Comparison of ENCODE assay signal across 14 cellular contexts in the genomic region with DNA sequence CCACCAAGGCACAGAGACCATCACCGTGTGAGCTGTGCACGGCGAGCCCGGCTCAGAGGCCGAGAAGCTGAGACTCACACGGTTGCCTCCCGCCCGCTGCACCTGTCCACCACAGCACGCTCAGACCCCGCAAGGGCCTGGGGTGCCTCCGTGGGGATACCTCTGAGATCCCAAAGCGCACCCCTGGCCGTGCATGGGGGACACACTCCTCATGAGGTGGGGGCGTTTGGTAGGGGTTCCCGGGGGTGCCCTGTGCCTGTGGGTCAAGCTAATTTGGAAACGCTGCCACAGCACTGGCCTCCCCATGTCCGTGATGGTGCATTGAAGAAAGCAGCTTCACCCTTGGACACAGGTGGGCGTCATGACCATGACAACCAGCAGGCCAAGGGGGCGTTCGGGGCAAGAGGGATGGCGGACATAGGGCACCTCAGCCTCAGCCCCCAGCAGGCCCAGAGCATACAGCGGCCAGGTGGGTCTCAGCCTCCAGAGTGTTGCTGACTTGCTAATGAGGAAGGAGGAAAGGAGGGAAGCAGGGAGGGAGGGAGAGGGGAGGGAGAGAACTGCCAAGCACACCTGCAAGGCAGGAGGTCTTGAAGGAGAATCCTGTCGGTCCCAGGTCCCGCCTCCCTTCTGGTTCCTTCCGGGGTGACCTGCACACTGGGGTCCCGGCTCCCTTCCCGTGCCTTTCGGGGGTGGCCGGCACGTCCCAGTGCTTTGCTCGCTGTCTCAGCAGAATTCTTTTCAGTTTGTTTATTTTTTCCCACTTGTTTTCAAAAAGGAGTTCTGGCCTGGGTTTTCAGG. TPM values are rescaled to one million over a fixed set of nuclear protein-coding genes. Genes with fewer than 3 reads are reported as not detected.
A peak's percentile ranks its signal among the peaks of the same experiment; 100 is the strongest.
DNase-seq lines count a peak whose midpoint lies in the region; ATAC-seq, FAIRE-seq and TF ChIP-seq lines count a peak whose summit lies in the region.
"Had no signal": no experiment of that assay in that cellular context is flagged by ENCODE, and none has a peak within 500 bp of the region (broad histone marks: within the 10 kb centered on the region; RNA-seq: fewer than 3 reads in every experiment).

No MANE protein-coding gene starts in this region.

- no peaks in the 10 kb centered on the region for H4K20me1 ChIP-seq in HCT116 (ENCODE audit: insufficient read depth)
- no peaks in the 10 kb centered on the region for H4K20me1 ChIP-seq in H1 (replicated peaks in 1 of 2; ENCODE audit: control insufficient read depth in 1 of 2, insufficient read depth in 2 of 2, low read length in 2 of 2)

- no peak for TF ChIP-seq CTCF in HCT116 (IDR thresholded peaks at IDR 0.05 in 2 of 3, conservative IDR thresholded peaks at IDR 0.05 in 1 of 3; ENCODE audit: borderline replicate concordance in 1 of 3, insufficient read depth in 1 of 3, low read depth in 2 of 3, low read length in 2 of 3)
- TF ChIP-seq CTCF in H1 (IDR thresholded peaks at IDR 0.05; ENCODE audit: control extremely low read depth in 1 of 3, insufficient read depth in 1 of 3, low read depth in 1 of 3, low read length in 3 of 3): no peak
- no peak for TF ChIP-seq CTCF in prostate gland (IDR thresholded peaks at IDR 0.05)

- H4K5ac ChIP-seq in H1 (ENCODE audit: insufficient read length, low read depth, low read length): no peak overlapping the region

- H3K9ac ChIP-seq in HCT116 (ENCODE audit: low read length) (no peak overlapping the region), H1 (replicated peaks in 1 of 4; ENCODE audit: extremely low read depth in 1 of 4, low read depth in 3 of 4, low read length in 3 of 4) (no peak overlapping the region)

- no peak overlapping the region for H2BK20ac ChIP-seq in H1 (ENCODE audit: low read length)

- H2AK5ac ChIP-seq in H1 (ENCODE audit: low read depth, low read length): no peak overlapping the region

- no peaks in the 10 kb centered on the region for H3K79me1 ChIP-seq in H1 (ENCODE audit: low read depth, low read length)

- no peaks in the 10 kb centered on the region for H3K9me2 ChIP-seq in HCT116 (ENCODE audit: insufficient read depth)

- H3K23me2 ChIP-seq in H1 (ENCODE audit: low read depth, low read length): no peaks in the 10 kb centered on the region

- 82% methylated on average over 27 of the region's 31 CpGs; no CpG with 5 or more reads in 1 of the 2 experiments for WGBS in H1 (ENCODE audit: extremely low coverage in 1 of 2, insufficient coverage in 1 of 2, insufficient read length in 1 of 2, insufficient replicate concordance in 2 of 2, low coverage in 1 of 2, low lambda C conversion rate in 2 of 2, missing lambda C conversion rate in 1 of 2), 2 experiments
- 63% methylated on average over 31 of the region's 31 CpGs for WGBS in prostate gland

- TF ChIP-seq RAD21 in HCT116 (IDR thresholded peaks at IDR 0.05; ENCODE audit: low read depth) (no peak), H1 (IDR thresholded peaks at IDR 0.05 in 1 of 2, conservative IDR thresholded peaks at IDR 0.05 in 1 of 2; ENCODE audit: low read depth in 2 of 2, low read length in 2 of 2) (no peak)

- H3K56ac ChIP-seq in H1 (replicated peaks; ENCODE audit: insufficient read length, low read depth, low read length): no peak overlapping the region

- TF ChIP-seq EP300 in H1 (IDR thresholded peaks at IDR 0.05; ENCODE audit: borderline replicate concordance in 1 of 2, low read depth in 2 of 2, low read length in 2 of 2): no peak

- no peaks in the 10 kb centered on the region for H3K27me3 ChIP-seq in HCT116 (ENCODE audit: insufficient read depth, low read length)
- H3K27me3 ChIP-seq in H1 (replicated peaks in 1 of 4; ENCODE audit: control insufficient read depth in 3 of 4, extremely low read depth in 1 of 4, insufficient read depth in 3 of 4, low read length in 3 of 4): no peaks in the 10 kb centered on the region
- no peaks in the 10 kb centered on the region for H3K27me3 ChIP-seq in prostate gland (replicated peaks; ENCODE audit: insufficient read depth)

- BruUV-seq in HCT116 (replicated peaks; lab: Mats Ljungman, UMichigan): no TSS peak

- H2BK5ac ChIP-seq in H1 (ENCODE audit: low read depth, low read length): no peak overlapping the region

- CTCF ChIA-PET in HCT116 (lab: Charles Lee) (interaction anchor here (1.0 kb wide), 1 partner anchor 534 kb away, joined by 4 read pairs; no protein-coding TSS in a partner anchor), H1 (lab: Charles Lee; ENCODE audit: partially characterized antibody) (interaction anchor here (0.5 to 8.0 kb wide), 36 partner anchors 10 to 1369 kb away, joined by 3 to 59 read pairs (median 6); a partner anchor contains a TSS)

- no peaks in the 10 kb centered on the region for H3K9me3 ChIP-seq in HCT116 (ENCODE audit: control insufficient read depth in 1 of 2, insufficient read depth in 1 of 2, low read depth in 1 of 2, low read length in 2 of 2)
- no peaks in the 10 kb centered on the region for H3K9me3 ChIP-seq in H1 (ENCODE audit: insufficient read depth in 2 of 2, low read depth in 1 of 2, low read length in 1 of 2)
- no peaks in the 10 kb centered on the region for H3K9me3 ChIP-seq in prostate gland
- H3K9me3 ChIP-seq: gastroesophageal sphincter had no signal

- DNase-seq in NCI-H2029 (lab: John Stamatoyannopoulos, UW) (peak; percentile 35), NCI-H2029 treated with DMSO at 0.1 percent for 48 hours (lab: John Stamatoyannopoulos, UW) (no peak), HCT116 (ENCODE audit: low read depth, low spot score) (no peak), H1 (ENCODE audit: low read depth in 1 of 2, low spot score in 2 of 2) (peak in 1 of 2 experiments; percentile 47), prostate gland (ENCODE audit: low spot score) (peak; percentile 4), frontal cortex (ENCODE audit: low spot score in 2 of 2) (no peak), NCI-H1417 (lab: John Stamatoyannopoulos, UW) (no peak)
- DNase-seq: 8988T; central memory CD4-positive, alpha-beta T cell had no signal

- TF ChIP-seq POLR2A in HCT116 (IDR thresholded peaks at IDR 0.05; ENCODE audit: borderline replicate concordance, extremely low read depth, insufficient read depth, insufficient read length) (no peak), H1 (IDR thresholded peaks at IDR 0.05; ENCODE audit: control extremely low read depth in 1 of 2, low read depth in 2 of 2, low read length in 2 of 2) (no peak), prostate gland (IDR thresholded peaks at IDR 0.05) (no peak)

- H2AFZ ChIP-seq in HCT116 (ENCODE audit: low read depth, low read length, poor library complexity, severe bottlenecking) (peak overlapping the region; percentile 48), H1 (ENCODE audit: low read length) (no peak overlapping the region)

- RAD21 ChIA-PET in HCT116 (lab: Charles Lee; ENCODE audit: low non-redundant PET in 1 of 2, low total read pairs in 2 of 2, uncharacterized antibody in 2 of 2, unreplicated experiment in 2 of 2): no interaction called here

- H3K14ac ChIP-seq in H1 (ENCODE audit: insufficient read length): no peak overlapping the region

- H3K4me1 ChIP-seq in HCT116 (ENCODE audit: control insufficient read depth in 1 of 2, insufficient read depth in 2 of 2, low read length in 2 of 2) (peaks cover 0 to 4% of the 10 kb centered on the region in 2 experiments; a peak in 2 of 4 replicates), H1 (replicated peaks in 1 of 4; ENCODE audit: control insufficient read depth in 3 of 4, insufficient read depth in 4 of 4, low read length in 3 of 4) (peaks cover 0 to 8% (median 3%) of the 10 kb centered on the region in 4 experiments; a peak in 4 of 7 replicates), prostate gland (replicated peaks) (no peaks in the 10 kb centered on the region)

- intact Hi-C loops in HCT116 (cut with micrococcal nuclease) (loop anchor here (5.0 to 10.0 kb wide), 4 partner anchors 120 to 678 kb away; partner anchors contain the start of gene UBAC1), prostate gland (cut with DNase I) (loop anchor here (10.0 kb wide), 2 partner anchors 360 to 520 kb away; partner anchors contain the start of gene UBAC1)

- H2BK12ac ChIP-seq in H1 (ENCODE audit: low read depth, low read length): peak overlapping the region; percentile 75; the same call in 1 of the 2 replicates

- no peak overlapping the region for H2BK15ac ChIP-seq in H1 (ENCODE audit: low read length)

- no peak overlapping the region; the same call in 1 of the 2 replicates for H3K27ac ChIP-seq in HCT116 (ENCODE audit: low read depth, low read length)
- H3K27ac ChIP-seq in H1 (ENCODE audit: low read depth, low read length): no peak overlapping the region
- no peak overlapping the region for H3K27ac ChIP-seq in prostate gland
- H3K27ac ChIP-seq: gastroesophageal sphincter had no signal

- H2BK120ac ChIP-seq in H1 (replicated peaks; ENCODE audit: low read depth, low read length): no peak overlapping the region

- H3K79me2 ChIP-seq in HCT116 (ENCODE audit: insufficient read depth, low read length): no peaks in the 10 kb centered on the region
- H3K79me2 ChIP-seq in H1 (ENCODE audit: control insufficient read depth in 1 of 2, insufficient read depth in 2 of 2, low read length in 2 of 2): no peaks in the 10 kb centered on the region

- no peak overlapping the region for H3K4me2 ChIP-seq in HCT116 (ENCODE audit: low read length)
- no peak overlapping the region for H3K4me2 ChIP-seq in H1 (ENCODE audit: insufficient read depth in 1 of 2, low read depth in 2 of 2, low read length in 2 of 2)

- H4K91ac ChIP-seq in H1 (replicated peaks; ENCODE audit: insufficient read length, low read length): peak overlapping the region; percentile 55

- H3K23ac ChIP-seq in H1 (ENCODE audit: insufficient read length): no peak overlapping the region

- H3K36me3 ChIP-seq in HCT116 (ENCODE audit: control insufficient read depth in 1 of 2, insufficient read depth in 2 of 2, low read length in 2 of 2): no peaks in the 10 kb centered on the region
- H3K36me3 ChIP-seq in H1 (ENCODE audit: control insufficient read depth in 2 of 4, insufficient read depth in 4 of 4, low read length in 3 of 4): no peaks in the 10 kb centered on the region
- no peaks in the 10 kb centered on the region for H3K36me3 ChIP-seq in prostate gland
- H3K36me3 ChIP-seq: gastroesophageal sphincter had no signal

- FAIRE-seq in H1 (lab: Jason Lieb, UNC) (no peak), frontal cortex (lab: Jason Lieb, UNC) (no peak)
- FAIRE-seq: endometrium had no signal

- H3K4me3 ChIP-seq in HCT116 (replicated peaks in 1 of 2; ENCODE audit: low read depth in 1 of 2, low read length in 2 of 2): no peak overlapping the region
- H3K4me3 ChIP-seq in H1 (ENCODE audit: extremely low read depth in 1 of 4, insufficient read depth in 2 of 4, low read depth in 3 of 4, low read length in 4 of 4): no peak overlapping the region; a peak in 1 of 8 replicates
- no peak overlapping the region for H3K4me3 ChIP-seq in prostate gland
- H3K4me3 ChIP-seq: gastroesophageal sphincter had no signal

- no peak overlapping the region for H3K4ac ChIP-seq in H1 (replicated peaks; ENCODE audit: insufficient read length, low read depth, low read length)

- ATAC-seq in HCT116 (peak; percentile 12), HG03108 (IDR thresholded peaks at IDR 0.05; ENCODE audit: unreplicated experiment) (no peak)
- ATAC-seq: gastroesophageal sphincter had no signal

- no peak overlapping the region for H3K18ac ChIP-seq in H1 (ENCODE audit: extremely low read depth, low read length)

- no peak overlapping the region for H4K8ac ChIP-seq in H1 (ENCODE audit: extremely low read depth, insufficient read depth, low read length)

- POLR2A ChIA-PET in HCT116 (lab: Charles Lee) (no interaction called here), H1 (lab: Charles Lee; ENCODE audit: partially characterized antibody) (interaction anchor here (1.0 kb wide), 1 partner anchor 195 kb away, joined by 3 read pairs; no protein-coding TSS in a partner anchor)

RNA-seq across cellular contexts. Expression of gene GLT6D1, which starts 34.7 kb away (rescaled TPM):
- not detected for total RNA-seq in HCT116 (2021; ENCODE audit: unreplicated experiment)
- polyA plus RNA-seq in HCT116 (2012): not detected in 2 replicates
- 1.3 and 1.6 TPM in 2 replicates for total RNA-seq in H1 (2021; fragmentation: NEBNext Ultra II Directional; extraction: Animal tissue kit (Norgen Biotek cat#: 25700))
- polyA plus RNA-seq in H1 (2011; rRNA removed): 2.1 and 2.2 TPM in 2 replicates
- 2.5 TPM for polyA plus RNA-seq in H1 (2011; cell fraction: cytosol; rRNA removed)
- polyA plus RNA-seq in H1 (2011; cell fraction: nucleus; rRNA removed): 3.9 TPM
- 1.2 to 1.5 TPM (median 1.4 TPM) in 4 replicates for polyA plus RNA-seq in H1 (2012, experiment 1 of 2)
- polyA plus RNA-seq in H1 (2012, experiment 2 of 2): 0.66 TPM
- polyA plus RNA-seq in H1 (2013, experiment 1 of 2): 0.06 TPM
- polyA plus RNA-seq in H1 (2013, experiment 2 of 2): 0.07 TPM
- polyA minus RNA-seq in H1 (2011; rRNA and poly(A)+ RNA removed): 0.71 and 1.6 TPM in 2 replicates
- polyA minus RNA-seq in H1 (2011; cell fraction: cytosol; rRNA and poly(A)+ RNA removed): 0.95 TPM
- 1.00 TPM for polyA minus RNA-seq in H1 (2011; cell fraction: nucleus; rRNA and poly(A)+ RNA removed)
- total RNA-seq in prostate gland: not detected
- total RNA-seq in frontal cortex: not detected
- total RNA-seq: CD4-positive, alpha-beta memory T cell; G401; gastroesophageal sphincter had no signal
- polyA plus RNA-seq: CD4-positive, alpha-beta memory T cell had no signal

RNA-seq across cellular contexts. Expression of gene PAEP, which starts 43.1 kb away (rescaled TPM):
- total RNA-seq in HCT116 (2021; ENCODE audit: unreplicated experiment) (not detected), prostate gland (1 to 10 TPM in 1 of 2 donors, not detected in 1; 3.0 TPM), frontal cortex (not detected)
- not detected in 2 replicates for polyA plus RNA-seq in HCT116 (2012)
- not detected in 2 replicates for total RNA-seq in H1 (2021; fragmentation: NEBNext Ultra II Directional; extraction: Animal tissue kit (Norgen Biotek cat#: 25700))
- 0.19 TPM in 1 of 2 replicates, not detected in the other for polyA plus RNA-seq in H1 (2011; rRNA removed)
- not detected for polyA plus RNA-seq in H1 (2011; cell fraction: cytosol; rRNA removed)
- polyA plus RNA-seq in H1 (2011; cell fraction: nucleus; rRNA removed): not detected
- not detected in 4 replicates for polyA plus RNA-seq in H1 (2012, experiment 1 of 2)
- polyA plus RNA-seq in H1 (2012, experiment 2 of 2): not detected
- not detected for polyA plus RNA-seq in H1 (2013, experiment 1 of 2)
- polyA plus RNA-seq in H1 (2013, experiment 2 of 2): 0.13 TPM
- not detected in 2 replicates for polyA minus RNA-seq in H1 (2011; rRNA and poly(A)+ RNA removed)
- not detected for polyA minus RNA-seq in H1 (2011; cell fraction: cytosol; rRNA and poly(A)+ RNA removed)
- polyA minus RNA-seq in H1 (2011; cell fraction: nucleus; rRNA and poly(A)+ RNA removed): not detected
- total RNA-seq: CD4-positive, alpha-beta memory T cell; G401; gastroesophageal sphincter had no signal
- polyA plus RNA-seq: CD4-positive, alpha-beta memory T cell had no signal

RNA-seq across cellular contexts. Expression of gene LCN9, which starts 58.5 kb away (rescaled TPM):
- total RNA-seq in HCT116 (2021; ENCODE audit: unreplicated experiment): not detected
- polyA plus RNA-seq in HCT116 (2012): not detected in 2 replicates
- 3.1 and 3.7 TPM in 2 replicates for total RNA-seq in H1 (2021; fragmentation: NEBNext Ultra II Directional; extraction: Animal tissue kit (Norgen Biotek cat#: 25700))
- 2.3 and 2.6 TPM in 2 replicates for polyA plus RNA-seq in H1 (2011; rRNA removed)
- 5.3 TPM for polyA plus RNA-seq in H1 (2011; cell fraction: cytosol; rRNA removed)
- 47.6 TPM for polyA plus RNA-seq in H1 (2011; cell fraction: nucleus; rRNA removed)
- polyA plus RNA-seq in H1 (2012, experiment 1 of 2): 6.5 to 8.6 TPM (median 8.0 TPM) in 4 replicates
- polyA plus RNA-seq in H1 (2012, experiment 2 of 2): 1.1 TPM
- polyA plus RNA-seq in H1 (2013, experiment 1 of 2): not detected
- polyA plus RNA-seq in H1 (2013, experiment 2 of 2): 0.18 TPM
- 0.60 and 0.83 TPM in 2 replicates for polyA minus RNA-seq in H1 (2011; rRNA and poly(A)+ RNA removed)
- not detected for polyA minus RNA-seq in H1 (2011; cell fraction: cytosol; rRNA and poly(A)+ RNA removed)
- 7.2 TPM for polyA minus RNA-seq in H1 (2011; cell fraction: nucleus; rRNA and poly(A)+ RNA removed)
- total RNA-seq in prostate gland: not detected
- total RNA-seq in frontal cortex: not detected
- total RNA-seq: CD4-positive, alpha-beta memory T cell; G401; gastroesophageal sphincter had no signal
- polyA plus RNA-seq: CD4-positive, alpha-beta memory T cell had no signal

RNA-seq across cellular contexts. Expression of gene OBP2A, which starts 58.7 kb away (rescaled TPM):
- total RNA-seq in HCT116 (2021; ENCODE audit: unreplicated experiment) (not detected), prostate gland (10 to 100 TPM in 1 of 2 donors, not detected in 1; 19.7 TPM), frontal cortex (not detected)
- polyA plus RNA-seq in HCT116 (2012): not detected in 2 replicates
- total RNA-seq in H1 (2021; fragmentation: NEBNext Ultra II Directional; extraction: Animal tissue kit (Norgen Biotek cat#: 25700)): not detected in 2 replicates
- not detected in 2 replicates for polyA plus RNA-seq in H1 (2011; rRNA removed)
- polyA plus RNA-seq in H1 (2011; cell fraction: cytosol; rRNA removed): not detected
- polyA plus RNA-seq in H1 (2011; cell fraction: nucleus; rRNA removed): not detected
- not detected in 4 replicates for polyA plus RNA-seq in H1 (2012, experiment 1 of 2)
- not detected for polyA plus RNA-seq in H1 (2012, experiment 2 of 2)
- polyA plus RNA-seq in H1 (2013, experiment 1 of 2): not detected
- not detected for polyA plus RNA-seq in H1 (2013, experiment 2 of 2)
- not detected in 2 replicates for polyA minus RNA-seq in H1 (2011; rRNA and poly(A)+ RNA removed)
- polyA minus RNA-seq in H1 (2011; cell fraction: cytosol; rRNA and poly(A)+ RNA removed): not detected
- polyA minus RNA-seq in H1 (2011; cell fraction: nucleus; rRNA and poly(A)+ RNA removed): not detected
- total RNA-seq: CD4-positive, alpha-beta memory T cell; G401; gastroesophageal sphincter had no signal
- polyA plus RNA-seq: CD4-positive, alpha-beta memory T cell had no signal

Comparison
In these comparisons a context has a peak if more than half of its experiments do, and no peak if none do; other contexts are left out.
1. DNase-seq: peak in NCI-H2029 (single experiment) and prostate gland (single experiment); none in NCI-H2029 treated with DMSO at 0.1 percent for 48 hours (single experiment), HCT116 (single experiment), frontal cortex (0 of 2) and NCI-H1417 (0 of 3).